ENCODE assay signal across 1 cellular context in genomic region chr3:134333522-134334181, GRCh38.
TF ChIP-seq lines count a peak whose summit lies in the region.

No MANE protein-coding gene starts in this region.

TF ChIP-seq in HepG2, 621 proteins besides CTCF, POLR2A, EP300 and RAD21 (continued from another document):
- TF ChIP-seq, protein P1, sequence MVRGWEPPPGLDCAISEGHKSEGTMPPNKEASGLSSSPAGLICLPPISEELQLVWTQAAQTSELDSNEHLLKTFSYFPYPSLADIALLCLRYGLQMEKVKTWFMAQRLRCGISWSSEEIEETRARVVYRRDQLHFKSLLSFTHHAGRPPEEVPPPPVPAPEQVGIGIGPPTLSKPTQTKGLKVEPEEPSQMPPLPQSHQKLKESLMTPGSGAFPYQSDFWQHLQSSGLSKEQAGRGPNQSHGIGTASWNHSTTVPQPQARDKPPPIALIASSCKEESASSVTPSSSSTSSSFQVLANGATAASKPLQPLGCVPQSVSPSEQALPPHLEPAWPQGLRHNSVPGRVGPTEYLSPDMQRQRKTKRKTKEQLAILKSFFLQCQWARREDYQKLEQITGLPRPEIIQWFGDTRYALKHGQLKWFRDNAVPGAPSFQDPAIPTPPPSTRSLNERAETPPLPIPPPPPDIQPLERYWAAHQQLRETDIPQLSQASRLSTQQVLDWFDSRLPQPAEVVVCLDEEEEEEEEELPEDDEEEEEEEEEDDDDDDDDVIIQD (CRISPR knock-in tag; IDR thresholded peaks at IDR 0.05; ENCODE audit: low read depth): no peak
- TF ChIP-seq HES4 (CRISPR knock-in tag; IDR thresholded peaks at IDR 0.05; ENCODE audit: borderline replicate concordance) (no peak), KLF16 (CRISPR knock-in tag; IDR thresholded peaks at IDR 0.05) (no peak), ETV6 (CRISPR knock-in tag; conservative IDR thresholded peaks at IDR 0.05) (no peak), TEAD3 (CRISPR knock-in tag; optimal IDR thresholded peaks at IDR 0.05; ENCODE audit: borderline replicate concordance) (peak; percentile 42), PTBP1 (IDR thresholded peaks at IDR 0.05; ENCODE audit: low read depth, low read length, poor library complexity, severe bottlenecking) (no peak), SOX13 (IDR thresholded peaks at IDR 0.05) (no peak), SOX13 (CRISPR knock-in tag; conservative IDR thresholded peaks at IDR 0.05 in 1 of 2, IDR thresholded peaks at IDR 0.05 in 1 of 2) (peak in 1 of 2 experiments; percentile 67; a peak in 1 of 4 replicates), ZNF3 (CRISPR knock-in tag; IDR thresholded peaks at IDR 0.05) (0 out of 2 replicates have a peak, but pooled peaks have one; percentile 48)
- TF ChIP-seq, protein P2, sequence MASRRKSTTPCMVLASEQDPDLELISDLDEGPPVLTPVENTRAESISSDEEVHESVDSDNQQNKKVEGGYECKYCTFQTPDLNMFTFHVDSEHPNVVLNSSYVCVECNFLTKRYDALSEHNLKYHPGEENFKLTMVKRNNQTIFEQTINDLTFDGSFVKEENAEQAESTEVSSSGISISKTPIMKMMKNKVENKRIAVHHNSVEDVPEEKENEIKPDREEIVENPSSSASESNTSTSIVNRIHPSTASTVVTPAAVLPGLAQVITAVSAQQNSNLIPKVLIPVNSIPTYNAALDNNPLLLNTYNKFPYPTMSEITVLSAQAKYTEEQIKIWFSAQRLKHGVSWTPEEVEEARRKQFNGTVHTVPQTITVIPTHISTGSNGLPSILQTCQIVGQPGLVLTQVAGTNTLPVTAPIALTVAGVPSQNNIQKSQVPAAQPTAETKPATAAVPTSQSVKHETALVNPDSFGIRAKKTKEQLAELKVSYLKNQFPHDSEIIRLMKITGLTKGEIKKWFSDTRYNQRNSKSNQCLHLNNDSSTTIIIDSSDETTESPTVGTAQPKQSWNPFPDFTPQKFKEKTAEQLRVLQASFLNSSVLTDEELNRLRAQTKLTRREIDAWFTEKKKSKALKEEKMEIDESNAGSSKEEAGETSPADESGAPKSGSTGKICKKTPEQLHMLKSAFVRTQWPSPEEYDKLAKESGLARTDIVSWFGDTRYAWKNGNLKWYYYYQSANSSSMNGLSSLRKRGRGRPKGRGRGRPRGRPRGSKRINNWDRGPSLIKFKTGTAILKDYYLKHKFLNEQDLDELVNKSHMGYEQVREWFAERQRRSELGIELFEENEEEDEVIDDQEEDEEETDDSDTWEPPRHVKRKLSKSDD (CRISPR knock-in tag; IDR thresholded peaks at IDR 0.05; ENCODE audit: low read depth): no peak
